22 cellular contexts compared by ENCODE assay signal in genomic region chr1:145717833-145718232, GRCh38. TPM values are rescaled to one million over a fixed set of nuclear protein-coding genes. Genes with fewer than 3 reads are reported as not detected.
DNase-seq lines count a peak whose midpoint lies in the region; ATAC-seq and TF ChIP-seq lines count a peak whose summit lies in the region.
"Had no signal": no experiment of that assay in that cellular context is flagged by ENCODE, and none has a peak within 500 bp of the region (broad histone marks: within the 10 kb centered on the region; RNA-seq: fewer than 3 reads in every experiment).

No MANE protein-coding gene starts in this region.

- no peak overlapping the region for H3K4me3 Mint-ChIP-seq in activated CD8-positive, alpha-beta memory T cell treated with anti-CD3 and anti-CD28 coated beads, Interleukin-2, amount 10 ng/mL, durations not matched to agents 7 days and 5 days
- H3K4me3 Mint-ChIP-seq: CD4-positive, alpha-beta T cell; GM23338; HFFc6 had no signal

- peaks cover 6% of the 10 kb centered on the region for H3K79me2 ChIP-seq in trophoblast cell (ENCODE audit: control insufficient read depth, insufficient read depth, low read length, poor library complexity)

- no peak overlapping the region for H2BK15ac ChIP-seq in mesenchymal stem cell (ENCODE audit: low read depth, poor library complexity, severe bottlenecking)

- no peak for ATAC-seq in activated CD8-positive, alpha-beta memory T cell treated with anti-CD3 and anti-CD28 coated beads, Interleukin-2, amount 10 ng/mL, durations not matched to agents 7 days and 5 days
- ATAC-seq in body of pancreas = no peak
- ATAC-seq: GM23338 had no signal

- H4K8ac ChIP-seq in mesenchymal stem cell (ENCODE audit: low read length) (no peak overlapping the region), trophoblast cell (ENCODE audit: low read depth, low read length) (peak overlapping the region; percentile 63)

- H3K4ac ChIP-seq in mesenchymal stem cell (ENCODE audit: low read depth in 1 of 2, low read length in 2 of 2) (no peak overlapping the region), trophoblast cell (ENCODE audit: low read depth, low read length) (peak overlapping the region; percentile 95)

- H3K9me3 Mint-ChIP-seq in activated CD8-positive, alpha-beta memory T cell treated with anti-CD3 and anti-CD28 coated beads, Interleukin-2, amount 10 ng/mL, durations not matched to agents 7 days and 5 days (ENCODE audit: low read depth) = no peaks in the 10 kb centered on the region
- H3K9me3 Mint-ChIP-seq: CD4-positive, alpha-beta T cell; GM23338; HFFc6 had no signal

- H2BK5ac ChIP-seq in mesenchymal stem cell (ENCODE audit: low read depth, low read length, poor library complexity, severe bottlenecking) (no peak overlapping the region), trophoblast cell (ENCODE audit: low read depth, low read length, poor library complexity) (peak overlapping the region; percentile 98)

- H2AFZ ChIP-seq in mesenchymal stem cell (ENCODE audit: low read depth, low read length) (no peak overlapping the region), trophoblast cell (ENCODE audit: insufficient read depth, low read length, poor library complexity) (no peak overlapping the region)
- H2AFZ ChIP-seq: GM23338 had no signal

- no peaks in the 10 kb centered on the region for H3K27me3 ChIP-seq in body of pancreas
- H3K27me3 ChIP-seq in mesenchymal stem cell (ENCODE audit: control insufficient read depth in 1 of 2, insufficient read depth in 1 of 2, low read length in 2 of 2) = no peaks in the 10 kb centered on the region
- H3K27me3 ChIP-seq in trophoblast cell (ENCODE audit: insufficient read depth, low read length) = no peaks in the 10 kb centered on the region

- 7% methylated on average over 1 of the region's 1 CpG; no CpG with 5 or more reads in 1 of the 2 donors for WGBS in body of pancreas, 2 donors
- WGBS in mesenchymal stem cell = 79% methylated on average over 1 of the region's 1 CpG
- no CpG with 5 or more reads among the region's 1 CpG for WGBS in trophoblast cell (ENCODE audit: extremely low coverage, insufficient coverage, insufficient read length)

- TF ChIP-seq CTCF in body of pancreas (IDR thresholded peaks at IDR 0.05) = no peak

- H3K14ac ChIP-seq in mesenchymal stem cell (ENCODE audit: low read length in 2 of 2) (no peak overlapping the region), trophoblast cell (ENCODE audit: low read length) (peak overlapping the region; percentile 89)

- H3K4me2 ChIP-seq in mesenchymal stem cell (ENCODE audit: low read length, poor library complexity, severe bottlenecking) = no peak overlapping the region
- H3K4me2 ChIP-seq in trophoblast cell (ENCODE audit: low read length) = no peak overlapping the region
- H3K4me2 ChIP-seq: BLaER1, GM23338, SK-N-SH had no signal

- peak overlapping the region; percentile 47 for H3K27ac Mint-ChIP-seq in activated CD8-positive, alpha-beta memory T cell treated with anti-CD3 and anti-CD28 coated beads, Interleukin-2, amount 10 ng/mL, durations not matched to agents 7 days and 5 days
- H3K27ac Mint-ChIP-seq: CD4-positive, alpha-beta T cell; GM23338; HFFc6 had no signal

- no peak overlapping the region for H4K12ac ChIP-seq in trophoblast cell (ENCODE audit: low read depth, low read length)

- no peaks in the 10 kb centered on the region for H3K36me3 Mint-ChIP-seq in activated CD8-positive, alpha-beta memory T cell treated with anti-CD3 and anti-CD28 coated beads, Interleukin-2, amount 10 ng/mL, durations not matched to agents 7 days and 5 days

- no peak overlapping the region for H3K4me3 ChIP-seq in body of pancreas
- no peak overlapping the region for H3K4me3 ChIP-seq in mesenchymal stem cell (ENCODE audit: insufficient read depth in 1 of 2, low read depth in 1 of 2, low read length in 2 of 2)
- no peak overlapping the region for H3K4me3 ChIP-seq in trophoblast cell (ENCODE audit: low read depth, low read length)
- H3K4me3 ChIP-seq: BLaER1, GM23338, HAP-1 had no signal

- H3K4me1 ChIP-seq in body of pancreas (peaks cover 38% of the 10 kb centered on the region), mesenchymal stem cell (ENCODE audit: control insufficient read depth, insufficient read depth, low read depth, low read length) (peaks cover 29% of the 10 kb centered on the region), trophoblast cell (ENCODE audit: control insufficient read depth in 1 of 2, insufficient read depth in 2 of 2, low read length in 2 of 2) (peaks cover 22 to 36% of the 10 kb centered on the region in 2 experiments)
- H3K4me1 ChIP-seq: HAP-1 had no signal

- H3K27me3 Mint-ChIP-seq in activated CD8-positive, alpha-beta memory T cell treated with anti-CD3 and anti-CD28 coated beads, Interleukin-2, amount 10 ng/mL, durations not matched to agents 7 days and 5 days = peaks cover 10% of the 10 kb centered on the region

- no peak for TF ChIP-seq POLR2A in body of pancreas (IDR thresholded peaks at IDR 0.05)

- no peaks in the 10 kb centered on the region for H3K9me3 ChIP-seq in body of pancreas
- no peaks in the 10 kb centered on the region for H3K9me3 ChIP-seq in mesenchymal stem cell (ENCODE audit: control insufficient read depth, low read length)
- no peaks in the 10 kb centered on the region for H3K9me3 ChIP-seq in trophoblast cell (ENCODE audit: insufficient read depth, low read depth, low read length)
- H3K9me3 ChIP-seq: BLaER1, HAP-1, SK-N-SH had no signal

- H2BK12ac ChIP-seq in mesenchymal stem cell (ENCODE audit: low read length in 2 of 2) (no peak overlapping the region), trophoblast cell (ENCODE audit: low read length) (peak overlapping the region; percentile 97)

- intact Hi-C loops in body of pancreas (cut with DNase I) = no loop called here

- CTCF ChIA-PET in activated CD8-positive, alpha-beta memory T cell treated with anti-CD3 and anti-CD28 coated beads, Interleukin-2, amount 10 ng/mL, durations not matched to agents 7 days and 5 days (lab: Charles Lee) = interaction anchor here (1.4 to 1.5 kb wide), 2 partner anchors 15 to 29 kb away, joined by 5 read pairs; no protein-coding TSS in a partner anchor

- H3K23ac ChIP-seq in mesenchymal stem cell (ENCODE audit: low read length in 2 of 2) = no peak overlapping the region
- no peak overlapping the region for H3K23ac ChIP-seq in trophoblast cell (ENCODE audit: low read length)

- H3K9ac ChIP-seq in mesenchymal stem cell (ENCODE audit: low read length) (no peak overlapping the region), trophoblast cell (ENCODE audit: low read length) (no peak overlapping the region)
- H3K9ac ChIP-seq: BLaER1, SK-N-SH had no signal

- H3K18ac ChIP-seq in mesenchymal stem cell (ENCODE audit: low read depth in 1 of 2, low read length in 2 of 2) (no peak overlapping the region), trophoblast cell (ENCODE audit: low read length) (peak overlapping the region; percentile 81)

- H4K91ac ChIP-seq in mesenchymal stem cell (ENCODE audit: low read length) (no peak overlapping the region), trophoblast cell (ENCODE audit: low read depth, low read length) (peak overlapping the region; percentile 99)

- H3K79me1 ChIP-seq in mesenchymal stem cell (replicated peaks; ENCODE audit: low read length, poor library complexity, severe bottlenecking) (no peaks in the 10 kb centered on the region), trophoblast cell (ENCODE audit: low read length) (peaks cover 44% of the 10 kb centered on the region)

- H3K4me1 Mint-ChIP-seq in activated CD8-positive, alpha-beta memory T cell treated with anti-CD3 and anti-CD28 coated beads, Interleukin-2, amount 10 ng/mL, durations not matched to agents 7 days and 5 days = peaks cover 57% of the 10 kb centered on the region

- H2AK5ac ChIP-seq in mesenchymal stem cell (ENCODE audit: low read length, severe bottlenecking) = peak overlapping the region; percentile 79
- peak overlapping the region; percentile 98 for H2AK5ac ChIP-seq in trophoblast cell (ENCODE audit: low read length)

- no peak overlapping the region for H2BK120ac ChIP-seq in mesenchymal stem cell (ENCODE audit: low read depth, low read length)
- H2BK120ac ChIP-seq in trophoblast cell (ENCODE audit: insufficient read depth, low read length, poor library complexity) = peak overlapping the region; percentile 99

- H3K27ac ChIP-seq in body of pancreas (no peak overlapping the region), mesenchymal stem cell (ENCODE audit: low read length, poor library complexity, severe bottlenecking) (no peak overlapping the region), trophoblast cell (ENCODE audit: low read depth, low read length) (peak overlapping the region; percentile 96)
- H3K27ac ChIP-seq: BLaER1 had no signal

- H3K36me3 ChIP-seq in body of pancreas (replicated peaks in 1 of 2; ENCODE audit: insufficient read depth in 1 of 2, low read depth in 2 of 2) (no peaks in the 10 kb centered on the region), mesenchymal stem cell (ENCODE audit: control insufficient read depth in 1 of 2, insufficient read depth in 2 of 2, low read depth in 1 of 2, low read length in 2 of 2) (no peaks in the 10 kb centered on the region), trophoblast cell (ENCODE audit: control insufficient read depth in 1 of 2, insufficient read depth in 2 of 2, low read length in 2 of 2) (no peaks in the 10 kb centered on the region)
- H3K36me3 ChIP-seq: BLaER1, HAP-1 had no signal

- no peak for DNase-seq in activated CD8-positive, alpha-beta memory T cell treated with anti-CD3 and anti-CD28 coated beads, Interleukin-2, amount 10 ng/mL, durations not matched to agents 7 days and 5 days
- no peak for DNase-seq in activated CD8-positive, alpha-beta memory T cell treated with anti-CD3 and anti-CD28 coated beads for 24 hours
- peak; percentile 26 to 68 (median 34) for DNase-seq in body of pancreas
- no peak for DNase-seq in mesenchymal stem cell
- DNase-seq in trophoblast cell = no peak
- DNase-seq in iPS-NIHi11 (ENCODE audit: low spot score) = no peak
- DNase-seq in HPDE6-E6E7 (ENCODE audit: extremely low spot score) = no peak
- no peak for DNase-seq in CD1c-positive myeloid dendritic cell (ENCODE audit: extremely low spot score)
- DNase-seq: CD4-positive, alpha-beta T cell; COR-L47; HFFc6; KG1; MM.1S; NCI-H2029 treated with DMSO at 0.1 percent for 48 hours; NCI-H446 treated with DMSO at 0.1 percent for 48 hours; NCI-H526 treated with DMSO at 0.1 percent for 48 hours; OCI-M1; SK-N-SH had no signal

RNA-seq across cellular contexts. Expression of gene CD160, which starts 1.5 kb away (rescaled TPM):
- 1 to 10 TPM; 3.9 to 5.4 TPM for total RNA-seq in activated CD8-positive, alpha-beta memory T cell treated with anti-CD3 and anti-CD28 coated beads, Interleukin-2, amount 10 ng/mL, durations not matched to agents 7 days and 5 days
- not detected for total RNA-seq in body of pancreas
- polyA plus RNA-seq in mesenchymal stem cell (2013, experiment 1 of 2) = not detected
- not detected for polyA plus RNA-seq in mesenchymal stem cell (2013, experiment 2 of 2)
- polyA plus RNA-seq in trophoblast cell (2013) = 0.28 and 0.30 TPM in 2 replicates
- total RNA-seq: A172; CD4-positive, alpha-beta T cell; GM23338; HFFc6 had no signal
- polyA plus RNA-seq: SK-N-SH had no signal

RNA-seq across cellular contexts. Expression of gene PDZK1, which starts 10.7 kb away (rescaled TPM):
- total RNA-seq in activated CD8-positive, alpha-beta memory T cell treated with anti-CD3 and anti-CD28 coated beads, Interleukin-2, amount 10 ng/mL, durations not matched to agents 7 days and 5 days = under 1 TPM in 1 of 2 experiments, not detected in 1; 0.12 TPM
- 10 to 100 TPM in 1 of 2 donors, 1 to 10 TPM in 1; 7.8 to 24.7 TPM for total RNA-seq in body of pancreas
- 0.07 TPM for polyA plus RNA-seq in mesenchymal stem cell (2013, experiment 1 of 2)
- 0.21 TPM for polyA plus RNA-seq in mesenchymal stem cell (2013, experiment 2 of 2)
- 34.7 and 36.3 TPM in 2 replicates for polyA plus RNA-seq in trophoblast cell (2013)
- total RNA-seq: CD4-positive, alpha-beta T cell; GM23338 had no signal

Comparison
In these comparisons a context has a peak if more than half of its experiments do, and no peak if none do; other contexts are left out.
1. DNase-seq: peak in body of pancreas (4 of 4); none in activated CD8-positive, alpha-beta memory T cell treated with anti-CD3 and anti-CD28 coated beads, Interleukin-2, amount 10 ng/mL, durations not matched to agents 7 days and 5 days (single experiment), activated CD8-positive, alpha-beta memory T cell treated with anti-CD3 and anti-CD28 coated beads for 24 hours (single experiment), mesenchymal stem cell (single experiment), trophoblast cell (0 of 2), iPS-NIHi11 (single experiment), HPDE6-E6E7 (single experiment) and CD1c-positive myeloid dendritic cell (single experiment).
2. RNA of gene CD160, which starts 1.5 kb away (total RNA-seq): 3.9 to 5.4 TPM in activated CD8-positive, alpha-beta memory T cell treated with anti-CD3 and anti-CD28 coated beads, Interleukin-2, amount 10 ng/mL, durations not matched to agents 7 days and 5 days; not detected in body of pancreas; every median in the first group is over 4 times any median in the second.
3. RNA of gene PDZK1, which starts 10.7 kb away (total RNA-seq): 7.8 to 24.7 TPM in body of pancreas; 0.12 TPM in activated CD8-positive, alpha-beta memory T cell treated with anti-CD3 and anti-CD28 coated beads, Interleukin-2, amount 10 ng/mL, durations not matched to agents 7 days and 5 days; every median in the first group is over 4 times any median in the second.